ENCODE assay signal across 20 cellular contexts in the genomic region with DNA sequence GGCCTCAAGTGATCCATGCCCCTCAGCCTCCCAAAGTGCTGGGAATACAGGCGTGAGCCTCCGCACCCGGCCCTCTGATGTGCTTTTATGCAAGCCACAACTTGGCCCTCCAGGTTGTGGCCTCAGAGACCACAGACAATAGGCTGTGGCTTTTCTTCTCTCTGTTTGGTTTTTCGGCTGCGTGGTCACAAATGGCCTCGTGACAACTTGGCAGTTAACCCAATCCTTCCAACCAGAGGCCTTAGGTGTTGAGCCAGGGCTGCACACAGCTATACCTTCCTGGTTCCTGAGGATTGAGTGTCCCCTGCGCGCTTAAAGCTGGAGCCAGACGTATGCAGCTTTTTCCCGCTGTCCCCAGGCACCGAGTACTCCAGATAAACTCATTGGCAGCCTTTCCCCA. TPM values are rescaled to one million over a fixed set of nuclear protein-coding genes. Genes with fewer than 3 reads are reported as not detected.
DNase-seq lines count a peak whose midpoint lies in the region; TF ChIP-seq lines count a peak whose summit lies in the region.
"Had no signal": no experiment of that assay in that cellular context is flagged by ENCODE, and none has a peak within 500 bp of the region (broad histone marks: within the 10 kb centered on the region; RNA-seq: fewer than 3 reads in every experiment).

No MANE protein-coding gene starts in this region.

- no peak overlapping the region for H3K4me3 ChIP-seq in endodermal cell (ENCODE audit: low read length)
- H3K4me3 ChIP-seq: colonic mucosa, gastroesophageal sphincter, K562, SK-N-MC had no signal

- no peaks in the 10 kb centered on the region for H3K27me3 ChIP-seq in endodermal cell (ENCODE audit: control insufficient read depth, insufficient read depth, low read length, poor library complexity, severe bottlenecking)
- H3K27me3 ChIP-seq: colonic mucosa had no signal

- H3K27ac ChIP-seq in endodermal cell (ENCODE audit: low read depth, low read length), result no peak overlapping the region
- H3K27ac ChIP-seq: 22Rv1, colonic mucosa, gastroesophageal sphincter, SK-N-MC had no signal

- TF ChIP-seq CTCF in endodermal cell (conservative IDR thresholded peaks at IDR 0.05), result no peak

- no peaks in the 10 kb centered on the region for H3K9me3 ChIP-seq in endodermal cell (ENCODE audit: control insufficient read depth, low read length)
- H3K9me3 ChIP-seq: colonic mucosa, gastroesophageal sphincter had no signal

- H3K9me3 Mint-ChIP-seq in endodermal cell, result no peaks in the 10 kb centered on the region
- no peaks in the 10 kb centered on the region for H3K9me3 Mint-ChIP-seq in activated T-cell treated with anti-CD3 and anti-CD28 coated beads, Interleukin-2, amount 50 U/mL, for 24 hours
- H3K9me3 Mint-ChIP-seq: activated CD4-positive, alpha-beta T cell treated with anti-CD3 and anti-CD28 coated beads, Interleukin-2, amount 10 ng/mL, durations not matched to agents 7 days and 5 days; activated naive CD4-positive, alpha-beta T cell treated with anti-CD3 and anti-CD28 coated beads, Interleukin-2, amount 50 U/mL, for 24 hours; stimulated activated naive CD8-positive, alpha-beta T cell treated with anti-CD3 and anti-CD28 coated beads, Interleukin-15, Interleukin-2, amounts not matched to agents 100 ng/mL and 50 ng/mL, for 24 hours had no signal

- H3K4me3 Mint-ChIP-seq in endodermal cell, result no peak overlapping the region
- H3K4me3 Mint-ChIP-seq in activated T-cell treated with anti-CD3 and anti-CD28 coated beads, Interleukin-2, amount 50 U/mL, for 24 hours, result no peak overlapping the region
- H3K4me3 Mint-ChIP-seq: activated CD4-positive, alpha-beta T cell treated with anti-CD3 and anti-CD28 coated beads, Interleukin-2, amount 10 ng/mL, durations not matched to agents 7 days and 5 days; activated naive CD4-positive, alpha-beta T cell treated with anti-CD3 and anti-CD28 coated beads, Interleukin-2, amount 50 U/mL, for 24 hours; stimulated activated naive CD8-positive, alpha-beta T cell treated with anti-CD3 and anti-CD28 coated beads, Interleukin-15, Interleukin-2, amounts not matched to agents 100 ng/mL and 50 ng/mL, for 24 hours had no signal

- no peak overlapping the region for H3K27ac Mint-ChIP-seq in endodermal cell
- no peak overlapping the region for H3K27ac Mint-ChIP-seq in activated T-cell treated with anti-CD3 and anti-CD28 coated beads, Interleukin-2, amount 50 U/mL, for 24 hours
- H3K27ac Mint-ChIP-seq: activated CD4-positive, alpha-beta T cell treated with anti-CD3 and anti-CD28 coated beads, Interleukin-2, amount 10 ng/mL, durations not matched to agents 7 days and 5 days; activated naive CD4-positive, alpha-beta T cell treated with anti-CD3 and anti-CD28 coated beads, Interleukin-2, amount 50 U/mL, for 24 hours; stimulated activated naive CD8-positive, alpha-beta T cell treated with anti-CD3 and anti-CD28 coated beads, Interleukin-15, Interleukin-2, amounts not matched to agents 100 ng/mL and 50 ng/mL, for 24 hours had no signal

- H3K27me3 Mint-ChIP-seq in endodermal cell (ENCODE audit: insufficient read depth), result peaks cover 3% of the 10 kb centered on the region
- H3K27me3 Mint-ChIP-seq in activated T-cell treated with anti-CD3 and anti-CD28 coated beads, Interleukin-2, amount 50 U/mL, for 24 hours, result peaks cover 10% of the 10 kb centered on the region

- H3K4me1 Mint-ChIP-seq in endodermal cell, result peaks cover 7% of the 10 kb centered on the region
- peaks cover 2% of the 10 kb centered on the region for H3K4me1 Mint-ChIP-seq in activated T-cell treated with anti-CD3 and anti-CD28 coated beads, Interleukin-2, amount 50 U/mL, for 24 hours (ENCODE audit: low read depth)
- H3K4me1 Mint-ChIP-seq: activated naive CD4-positive, alpha-beta T cell treated with anti-CD3 and anti-CD28 coated beads, Interleukin-2, amount 50 U/mL, for 24 hours had no signal

- DNase-seq in DMS153 (lab: John Stamatoyannopoulos, UW) (peak; percentile 43), DMS153 treated with DMSO at 0.1 percent for 48 hours (lab: John Stamatoyannopoulos, UW; ENCODE audit: unreplicated experiment) (no peak), M059J (ENCODE audit: low read depth) (peak; percentile 62), endodermal cell (peak; percentile 41), posterior vena cava (ENCODE audit: low spot score) (peak; percentile 68), NCI-H1048 (lab: John Stamatoyannopoulos, UW) (no peak), NCI-H146 treated with DMSO at 0.1 percent for 48 hours (lab: John Stamatoyannopoulos, UW; ENCODE audit: unreplicated experiment) (no peak)
- DNase-seq in activated T-cell treated with anti-CD3 and anti-CD28 coated beads, Interleukin-2, amount 50 U/mL, for 24 hours, result no peak
- DNase-seq: activated CD4-positive, alpha-beta T cell treated with anti-CD3 and anti-CD28 coated beads, Interleukin-2, amount 10 ng/mL, durations not matched to agents 7 days and 5 days; colonic mucosa; DMS79; NCI-H446 treated with DMSO at 0.1 percent for 48 hours had no signal

- WGBS in endodermal cell (ENCODE audit: insufficient coverage in 1 of 2, insufficient read length in 1 of 2), 2 experiments, result 71 to 72% methylated on average over 8 to 11 of the region's 11 CpGs

- H3K36me3 Mint-ChIP-seq in endodermal cell (ENCODE audit: low read depth), result no peaks in the 10 kb centered on the region
- H3K36me3 Mint-ChIP-seq in activated T-cell treated with anti-CD3 and anti-CD28 coated beads, Interleukin-2, amount 50 U/mL, for 24 hours (ENCODE audit: low read depth), result no peaks in the 10 kb centered on the region
- H3K36me3 Mint-ChIP-seq: activated naive CD4-positive, alpha-beta T cell treated with anti-CD3 and anti-CD28 coated beads, Interleukin-2, amount 50 U/mL, for 24 hours had no signal

- intact Hi-C loops in posterior vena cava (cut with DNase I), result no loop called here

- no peaks in the 10 kb centered on the region for H3K36me3 ChIP-seq in endodermal cell (ENCODE audit: control insufficient read depth, insufficient read depth, low read length)
- H3K36me3 ChIP-seq: colonic mucosa, gastroesophageal sphincter had no signal

- H3K4me1 ChIP-seq in endodermal cell (ENCODE audit: control insufficient read depth, insufficient read depth, low read length), result no peaks in the 10 kb centered on the region
- H3K4me1 ChIP-seq: colonic mucosa, gastroesophageal sphincter had no signal

- H3K9ac ChIP-seq in endodermal cell (ENCODE audit: extremely low read depth, low read length, poor library complexity, severe bottlenecking), result no peak overlapping the region

RNA-seq across cellular contexts. Expression of a gene that starts 6.3 kb away (rescaled TPM):
- not detected in 2 replicates for total RNA-seq in M059J (2014; rRNA removed; shearing (Covaris generic))
- under 1 TPM; 0.29 to 0.38 TPM for total RNA-seq in endodermal cell
- polyA plus RNA-seq in endodermal cell (2013, experiment 1 of 2), result not detected
- 0.21 TPM for polyA plus RNA-seq in endodermal cell (2013, experiment 2 of 2)
- not detected for total RNA-seq in posterior vena cava
- total RNA-seq: activated CD4-positive, alpha-beta T cell treated with anti-CD3 and anti-CD28 coated beads, Interleukin-2, amount 10 ng/mL, durations not matched to agents 7 days and 5 days; H4; K562; omental fat pad had no signal
- polyA plus RNA-seq: K562 had no signal

Comparison
In these comparisons a context has a peak if more than half of its experiments do, and no peak if none do; other contexts are left out.
1. DNase-seq: peak in DMS153 (single experiment), M059J (single experiment), endodermal cell (single experiment) and posterior vena cava (single experiment); none in DMS153 treated with DMSO at 0.1 percent for 48 hours (single experiment), activated T-cell treated with anti-CD3 and anti-CD28 coated beads, Interleukin-2, amount 50 U/mL, for 24 hours (single experiment), NCI-H1048 (single experiment) and NCI-H146 treated with DMSO at 0.1 percent for 48 hours (single experiment).